14 cellular contexts compared by ENCODE assay signal in genomic region chr14:25007832-25008231, GRCh38. TPM values are rescaled to one million over a fixed set of nuclear protein-coding genes. Genes with fewer than 3 reads are reported as not detected.
A peak's percentile ranks its signal among the peaks of the same experiment; 100 is the strongest.
DNase-seq lines count a peak whose midpoint lies in the region; ATAC-seq and TF ChIP-seq lines count a peak whose summit lies in the region.
"Had no signal": no experiment of that assay in that cellular context is flagged by ENCODE, and none has a peak within 500 bp of the region (broad histone marks: within the 10 kb centered on the region; RNA-seq: fewer than 3 reads in every experiment).

No MANE protein-coding gene starts in this region.

- intact Hi-C loops in left colon (cut with DNase I, micrococcal nuclease) (no loop called here), thyroid gland (cut with DNase I) (no loop called here)

- no peak overlapping the region for H3K4me3 ChIP-seq in thyroid gland (replicated peaks in 1 of 3)

- no peak for TF ChIP-seq POLR2A in thyroid gland (IDR thresholded peaks at IDR 0.05)

- H3K27me3 ChIP-seq in thyroid gland: no peaks in the 10 kb centered on the region

- H3K27ac ChIP-seq in thyroid gland: peak overlapping the region; percentile 32 to 59 (median 54)
- H3K27ac ChIP-seq: epithelial cell of prostate had no signal

- DNase-seq in NCI-H345 (lab: John Stamatoyannopoulos, UW): peak; percentile 60
- DNase-seq in NCI-H345 treated with DMSO at 0.1 percent for 48 hours (lab: John Stamatoyannopoulos, UW; ENCODE audit: unreplicated experiment): no peak
- DNase-seq in NCI-H524 (lab: John Stamatoyannopoulos, UW): peak; percentile 85 to 86
- peak in 1 of 2 donors; percentile 30 for DNase-seq in left colon
- DNase-seq in thyroid gland: peak; percentile 88 to 92
- no peak for DNase-seq in stimulated activated naive CD8-positive, alpha-beta T cell treated with anti-CD3 and anti-CD28 coated beads, Interleukin-15, Interleukin-2, amounts not matched to agents 100 U/mL and 50 U/mL, for 24 hours
- DNase-seq in activated CD8-positive, alpha-beta memory T cell treated with anti-CD3 and anti-CD28 coated beads for 24 hours: no peak
- DNase-seq: activated CD8-positive, alpha-beta memory T cell treated with anti-CD3 and anti-CD28 coated beads, Interleukin-2, amount 50 U/mL, for 48 hours; activated naive CD8-positive, alpha-beta T cell treated with anti-CD3 and anti-CD28 coated beads for 36 hours; left cardiac atrium; NCI-H1417 treated with DMSO at 0.1 percent for 48 hours had no signal

- ATAC-seq in left colon (peak; percentile 13), GM19397 (IDR thresholded peaks at IDR 0.05; ENCODE audit: unreplicated experiment) (no peak)
- no peak for ATAC-seq in stimulated activated naive CD8-positive, alpha-beta T cell treated with anti-CD3 and anti-CD28 coated beads, Interleukin-15, Interleukin-2, amounts not matched to agents 100 U/mL and 50 U/mL, for 24 hours
- ATAC-seq: WTC11 had no signal

- no peaks in the 10 kb centered on the region for H3K36me3 ChIP-seq in thyroid gland

- no peaks in the 10 kb centered on the region for H3K9me3 ChIP-seq in thyroid gland

- 36 to 50% methylated on average over 1 of the region's 1 CpG for WGBS in thyroid gland, 2 donors

- peaks cover 55 to 61% of the 10 kb centered on the region in 2 donors for H3K4me1 ChIP-seq in thyroid gland

- no peak for TF ChIP-seq CTCF in thyroid gland (IDR thresholded peaks at IDR 0.05)

RNA-seq across cellular contexts. Expression of gene STXBP6, which starts 42.1 kb away (rescaled TPM):
- 10 to 100 TPM; 19.9 to 28.3 TPM for total RNA-seq in left colon
- 100 to 1,000 TPM in 1 of 4 donors, 10 to 100 TPM in 3; 44.1 to 120 (median 67.4) TPM for total RNA-seq in thyroid gland
- total RNA-seq: activated naive CD8-positive, alpha-beta T cell treated with anti-CD3 and anti-CD28 coated beads for 36 hours had no signal

Comparison
In these comparisons a context has a peak if more than half of its experiments do, and no peak if none do; other contexts are left out.
1. DNase-seq: peak in NCI-H345 (single experiment), NCI-H524 (2 of 2) and thyroid gland (2 of 2); none in NCI-H345 treated with DMSO at 0.1 percent for 48 hours (single experiment), stimulated activated naive CD8-positive, alpha-beta T cell treated with anti-CD3 and anti-CD28 coated beads, Interleukin-15, Interleukin-2, amounts not matched to agents 100 U/mL and 50 U/mL, for 24 hours (single experiment) and activated CD8-positive, alpha-beta memory T cell treated with anti-CD3 and anti-CD28 coated beads for 24 hours (single experiment).